Comparison of ENCODE assay signal across 21 cellular contexts in genomic region chr17:20981046-20981920, GRCh38.
A peak's percentile ranks its signal among the peaks of the same experiment; 100 is the strongest.
DNase-seq lines count a peak whose midpoint lies in the region; ATAC-seq, FAIRE-seq and TF ChIP-seq lines count a peak whose summit lies in the region.
"Had no signal": no experiment of that assay in that cellular context is flagged by ENCODE, and none has a peak within 500 bp of the region (broad histone marks: within the 10 kb centered on the region; RNA-seq: fewer than 3 reads in every experiment).

No MANE protein-coding gene starts in this region.

- 47% methylated on average over 13 of the region's 14 CpGs for WGBS in A549 (ENCODE audit: missing lambda C conversion rate)

- H3K27ac ChIP-seq in A549 (no peak overlapping the region), coronary artery (no peak overlapping the region), osteoblast (ENCODE audit: low read depth, low read length) (no peak overlapping the region)
- H3K27ac ChIP-seq: 22Rv1, GM23248, PC-9 had no signal

- ATAC-seq in A549 (peak; percentile 45 to 51), GM21515 (IDR thresholded peaks at IDR 0.05; ENCODE audit: unreplicated experiment) (no peak)
- ATAC-seq: K562 had no signal

- H3K27me3 ChIP-seq in osteoblast (ENCODE audit: insufficient read depth, low read length): peaks cover 3% of the 10 kb centered on the region
- H3K27me3 ChIP-seq: BE2C had no signal

- H3K79me2 ChIP-seq in osteoblast (ENCODE audit: insufficient read depth, low read length): no peaks in the 10 kb centered on the region

- DNase-seq in DMS53 (lab: John Stamatoyannopoulos, UW) (peak; percentile 30), DMS53 treated with DMSO at 0.1 percent for 48 hours (lab: John Stamatoyannopoulos, UW; ENCODE audit: unreplicated experiment) (no peak), A549 (ENCODE audit: low read depth in 1 of 2, low spot score in 1 of 2) (no peak), coronary artery (ENCODE audit: low spot score) (peak; percentile 38), osteoblast (ENCODE audit: insufficient read length, low spot score, missing footprints) (peak; percentile 53), HuH-7 (ENCODE audit: low spot score) (no peak)
- no peak for DNase-seq in activated T-cell treated with anti-CD3 and anti-CD28 coated beads, Interleukin-2, amount 50 U/mL, for 1 hour
- DNase-seq: BE2C; CD4-positive, alpha-beta T cell; DMS79 treated with DMSO at 0.1 percent for 48 hours; GM23248; HCEC 1CT; MV-4-11; NCI-H1417; NCI-H2029 treated with DMSO at 0.1 percent for 48 hours; NCI-H510A; NCI-H774; PC-9 had no signal

- no peak for TF ChIP-seq RAD21 in A549 (conservative IDR thresholded peaks at IDR 0.05 in 1 of 2, IDR thresholded peaks at IDR 0.05 in 1 of 2)

- TF ChIP-seq POLR2A in A549 (IDR thresholded peaks at IDR 0.05; ENCODE audit: low read length): no peak

- TF ChIP-seq CTCF in A549 (IDR thresholded peaks at IDR 0.05) (no peak), coronary artery (IDR thresholded peaks at IDR 0.05) (no peak), osteoblast (IDR thresholded peaks at IDR 0.05; ENCODE audit: extremely low read depth, low read depth, low read length) (no peak)

- H3K4me1 ChIP-seq in A549 (no peaks in the 10 kb centered on the region), osteoblast (ENCODE audit: insufficient read depth, low read length) (no peaks in the 10 kb centered on the region)
- H3K4me1 ChIP-seq: BE2C had no signal

- H2AFZ ChIP-seq in osteoblast (ENCODE audit: low read length): no peak overlapping the region
- H2AFZ ChIP-seq: GM23248, PC-9 had no signal

- H3K4me2 ChIP-seq in A549: no peak overlapping the region
- H3K4me2 ChIP-seq in osteoblast (ENCODE audit: insufficient read depth, low read length): no peak overlapping the region
- H3K4me2 ChIP-seq: PC-9 had no signal

- TF ChIP-seq EP300 in A549 (IDR thresholded peaks at IDR 0.05): no peak

- H3K4me3 ChIP-seq in A549 (no peak overlapping the region), coronary artery (no peak overlapping the region), osteoblast (ENCODE audit: insufficient read depth, low read length) (no peak overlapping the region)
- H3K4me3 ChIP-seq: GM23248, K562, PC-9 had no signal

- no peaks in the 10 kb centered on the region for H3K36me3 ChIP-seq in osteoblast (ENCODE audit: insufficient read depth, low read length)
- H3K36me3 ChIP-seq: BE2C had no signal

- H3K9me3 ChIP-seq in A549 (no peaks in the 10 kb centered on the region), osteoblast (ENCODE audit: low read depth, low read length) (no peaks in the 10 kb centered on the region)
- H3K9me3 ChIP-seq: BE2C had no signal

- no peaks in the 10 kb centered on the region for H4K20me1 ChIP-seq in osteoblast (ENCODE audit: insufficient read depth, low read length)

- CTCF ChIA-PET in A549 (lab: Yijun Ruan, JAX): interaction anchor here (1.2 to 1.5 kb wide), 2 partner anchors 12 to 47 kb away, joined by 3 to 8 read pairs; no protein-coding TSS in a partner anchor

- no peak for FAIRE-seq in A549 (lab: Jason Lieb, UNC)
- FAIRE-seq: K562 had no signal

- POLR2A ChIA-PET in A549 (lab: Yijun Ruan, JAX): no interaction called here

TF ChIP-seq in A549, 52 proteins besides CTCF, POLR2A, EP300 and RAD21:
- TF ChIP-seq NPAS2 (CRISPR knock-in tag; IDR thresholded peaks at IDR 0.05; ENCODE audit: borderline replicate concordance) (no peak), PHF8 (IDR thresholded peaks at IDR 0.05; ENCODE audit: borderline replicate concordance, low read depth) (no peak), REST (IDR thresholded peaks at IDR 0.05) (no peak), KDM1A (IDR thresholded peaks at IDR 0.05; ENCODE audit: low read depth) (no peak), RCOR1 (IDR thresholded peaks at IDR 0.05; ENCODE audit: low read depth, low read length) (no peak), FOXS1 (CRISPR knock-in tag; IDR thresholded peaks at IDR 0.05) (no peak), RARB (CRISPR knock-in tag; IDR thresholded peaks at IDR 0.05) (no peak), GATA3 (IDR thresholded peaks at IDR 0.05; ENCODE audit: borderline replicate concordance) (no peak), NFE2L2 (conservative IDR thresholded peaks at IDR 0.05; ENCODE audit: low read length) (no peak), USF2 (IDR thresholded peaks at IDR 0.05) (no peak), HEYL (CRISPR knock-in tag; IDR thresholded peaks at IDR 0.05) (no peak), KDM5A (IDR thresholded peaks at IDR 0.05) (no peak), E2F6 (IDR thresholded peaks at IDR 0.05; ENCODE audit: borderline replicate concordance, low read depth) (no peak), HES2 (IDR thresholded peaks at IDR 0.05) (no peak), CHD2 (IDR thresholded peaks at IDR 0.05; ENCODE audit: low read length, partially characterized antibody) (no peak), ZFP36 (IDR thresholded peaks at IDR 0.05; ENCODE audit: borderline replicate concordance, partially characterized antibody) (no peak), ZC3H11A (IDR thresholded peaks at IDR 0.05) (no peak), MAFK (IDR thresholded peaks at IDR 0.05; ENCODE audit: partially characterized antibody) (no peak)

Comparison
In these comparisons a context has a peak if more than half of its experiments do, and no peak if none do; other contexts are left out.
1. DNase-seq: peak in DMS53 (single experiment), coronary artery (single experiment) and osteoblast (single experiment); none in DMS53 treated with DMSO at 0.1 percent for 48 hours (single experiment), A549 (0 of 2), HuH-7 (single experiment) and activated T-cell treated with anti-CD3 and anti-CD28 coated beads, Interleukin-2, amount 50 U/mL, for 1 hour (single experiment).